ENCODE assay signal across 11 cellular contexts in the genomic region with DNA sequence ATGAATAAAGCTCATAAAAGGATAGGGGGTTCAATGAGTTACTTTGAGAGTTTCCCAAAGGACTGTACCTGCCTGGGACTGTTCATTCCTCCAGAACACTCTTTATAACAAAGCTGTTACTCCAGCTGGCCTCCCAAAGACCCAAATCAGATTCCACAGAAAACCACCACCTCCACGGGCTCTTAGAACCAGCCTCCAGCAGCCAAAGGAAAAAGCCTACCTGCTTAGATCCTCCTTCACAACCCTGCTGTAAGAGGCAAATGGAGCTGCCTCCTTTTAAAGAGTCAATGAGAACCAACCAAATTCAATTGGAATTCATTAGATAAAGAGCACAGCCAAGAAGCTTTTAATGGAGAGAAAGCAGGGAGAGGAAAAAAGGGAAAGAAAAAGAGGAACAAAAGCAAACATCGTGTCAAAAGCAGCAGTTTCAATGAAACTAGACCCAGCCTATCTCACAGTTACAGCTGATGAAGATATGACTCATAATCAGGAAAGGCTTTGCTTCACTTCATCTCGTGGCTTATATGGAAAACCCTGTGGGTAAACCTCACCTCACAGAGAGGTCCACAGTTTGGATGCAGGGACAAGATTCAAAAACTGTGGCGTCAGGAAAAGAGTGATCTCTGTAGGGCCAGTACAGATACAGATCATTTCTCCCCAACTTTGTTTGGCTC. TPM values are rescaled to one million over a fixed set of nuclear protein-coding genes. Genes with fewer than 3 reads are reported as not detected.
DNase-seq lines count a peak whose midpoint lies in the region; ATAC-seq and TF ChIP-seq lines count a peak whose summit lies in the region.
"Had no signal": no experiment of that assay in that cellular context is flagged by ENCODE, and none has a peak within 500 bp of the region (broad histone marks: within the 10 kb centered on the region; RNA-seq: fewer than 3 reads in every experiment).

No MANE protein-coding gene starts in this region.

- ATAC-seq in stimulated activated naive CD8-positive, alpha-beta T cell treated with anti-CD3 and anti-CD28 coated beads, Interleukin-15, amount 100 ng/mL, for 72 hours, result peak; percentile 33
- ATAC-seq in stimulated activated naive CD8-positive, alpha-beta T cell treated with anti-CD3 and anti-CD28 coated beads, Interleukin-15, Interleukin-2, amounts not matched to agents 100 U/mL and 50 U/mL, for 24 hours, result no peak
- ATAC-seq in HG03565 (IDR thresholded peaks at IDR 0.05; ENCODE audit: unreplicated experiment), result peak; percentile 82
- no peak for ATAC-seq in GM19035 (IDR thresholded peaks at IDR 0.05; ENCODE audit: unreplicated experiment)
- no peak for ATAC-seq in mucosa of descending colon
- no peak for ATAC-seq in HG03159 (IDR thresholded peaks at IDR 0.05; ENCODE audit: unreplicated experiment)
- ATAC-seq: T-cell had no signal

- TF ChIP-seq CTCF in mucosa of descending colon (IDR thresholded peaks at IDR 0.05) (no peak), endodermal cell (conservative IDR thresholded peaks at IDR 0.05) (no peak)

- no peaks in the 10 kb centered on the region for H3K9me3 Mint-ChIP-seq in stimulated activated naive CD8-positive, alpha-beta T cell treated with anti-CD3 and anti-CD28 coated beads, Interleukin-15, amount 100 ng/mL, for 72 hours
- H3K9me3 Mint-ChIP-seq in endodermal cell, result no peaks in the 10 kb centered on the region
- H3K9me3 Mint-ChIP-seq: T-cell had no signal

- H3K9me3 ChIP-seq in adipocyte (ENCODE audit: control insufficient read depth, low read length) (no peaks in the 10 kb centered on the region), mucosa of descending colon (no peaks in the 10 kb centered on the region), endodermal cell (ENCODE audit: control insufficient read depth, low read length) (no peaks in the 10 kb centered on the region)

- no peak for DNase-seq in stimulated activated naive CD8-positive, alpha-beta T cell treated with anti-CD3 and anti-CD28 coated beads, Interleukin-15, amount 100 ng/mL, for 72 hours
- DNase-seq in stimulated activated naive CD8-positive, alpha-beta T cell treated with anti-CD3 and anti-CD28 coated beads, Interleukin-15, Interleukin-2, amounts not matched to agents 100 U/mL and 50 U/mL, for 24 hours, result no peak
- DNase-seq in adipocyte (ENCODE audit: low read depth), result peak; percentile 36
- no peak for DNase-seq in mucosa of descending colon
- no peak for DNase-seq in endodermal cell
- DNase-seq: hypothalamus, T-cell had no signal

- H3K27me3 Mint-ChIP-seq in stimulated activated naive CD8-positive, alpha-beta T cell treated with anti-CD3 and anti-CD28 coated beads, Interleukin-15, amount 100 ng/mL, for 72 hours, result peaks cover 20% of the 10 kb centered on the region
- no peaks in the 10 kb centered on the region for H3K27me3 Mint-ChIP-seq in endodermal cell (ENCODE audit: insufficient read depth)

- WGBS in endodermal cell (ENCODE audit: insufficient coverage in 1 of 2, insufficient read length in 1 of 2), 2 experiments, result 89 to 100% methylated on average over 3 to 4 of the region's 4 CpGs

- H3K4me3 ChIP-seq in adipocyte (ENCODE audit: low read length) (no peak overlapping the region), mucosa of descending colon (no peak overlapping the region), endodermal cell (ENCODE audit: low read length) (no peak overlapping the region)

- H3K9ac ChIP-seq in adipocyte (ENCODE audit: low read length) (no peak overlapping the region), endodermal cell (ENCODE audit: extremely low read depth, low read length, poor library complexity, severe bottlenecking) (no peak overlapping the region)

- H3K4me1 ChIP-seq in adipocyte (ENCODE audit: control insufficient read depth, insufficient read depth, low read length) (no peaks in the 10 kb centered on the region), mucosa of descending colon (ENCODE audit: low read depth) (no peaks in the 10 kb centered on the region), endodermal cell (ENCODE audit: control insufficient read depth, insufficient read depth, low read length) (peaks cover 7% of the 10 kb centered on the region)

- intact Hi-C loops in mucosa of descending colon (cut with DNase I, micrococcal nuclease), result no loop called here

- H3K36me3 ChIP-seq in adipocyte (ENCODE audit: control insufficient read depth, insufficient read depth, low read length, severe bottlenecking), result no peaks in the 10 kb centered on the region
- H3K36me3 ChIP-seq in mucosa of descending colon (ENCODE audit: low read depth), result no peaks in the 10 kb centered on the region
- no peaks in the 10 kb centered on the region for H3K36me3 ChIP-seq in endodermal cell (ENCODE audit: control insufficient read depth, insufficient read depth, low read length)

- H3K27ac Mint-ChIP-seq in stimulated activated naive CD8-positive, alpha-beta T cell treated with anti-CD3 and anti-CD28 coated beads, Interleukin-15, amount 100 ng/mL, for 72 hours, result no peak overlapping the region
- H3K27ac Mint-ChIP-seq in endodermal cell, result no peak overlapping the region
- H3K27ac Mint-ChIP-seq: activated naive CD8-positive, alpha-beta T cell; T-cell had no signal

- no peak overlapping the region for H3K27ac ChIP-seq in endodermal cell (ENCODE audit: low read depth, low read length)

- H3K36me3 Mint-ChIP-seq in endodermal cell (ENCODE audit: low read depth), result no peaks in the 10 kb centered on the region
- H3K36me3 Mint-ChIP-seq: activated naive CD8-positive, alpha-beta T cell; T-cell had no signal

- H3K27me3 ChIP-seq in adipocyte (replicated peaks; ENCODE audit: control insufficient read depth, insufficient read depth, low read length) (no peaks in the 10 kb centered on the region), endodermal cell (ENCODE audit: control insufficient read depth, insufficient read depth, low read length, poor library complexity, severe bottlenecking) (no peaks in the 10 kb centered on the region)

- H3K4me1 Mint-ChIP-seq in stimulated activated naive CD8-positive, alpha-beta T cell treated with anti-CD3 and anti-CD28 coated beads, Interleukin-15, amount 100 ng/mL, for 72 hours, result peaks cover 8% of the 10 kb centered on the region
- H3K4me1 Mint-ChIP-seq in endodermal cell, result peaks cover 9% of the 10 kb centered on the region
- H3K4me1 Mint-ChIP-seq: T-cell had no signal

- H3K4me3 Mint-ChIP-seq in stimulated activated naive CD8-positive, alpha-beta T cell treated with anti-CD3 and anti-CD28 coated beads, Interleukin-15, amount 100 ng/mL, for 72 hours, result no peak overlapping the region
- H3K4me3 Mint-ChIP-seq in endodermal cell, result no peak overlapping the region
- H3K4me3 Mint-ChIP-seq: activated naive CD8-positive, alpha-beta T cell; T-cell had no signal

RNA-seq across cellular contexts. Expression of a gene that starts 27.8 kb away (rescaled TPM):
- total RNA-seq in mucosa of descending colon (10 to 100 TPM in 1 of 3 donors, 1 to 10 TPM in 2; 5.4 to 14.6 (median 8.7) TPM), endodermal cell (1 to 10 TPM; 2.5 to 3.5 TPM)
- polyA plus RNA-seq in endodermal cell (2013, experiment 1 of 2), result 2.4 TPM
- 4.2 TPM for polyA plus RNA-seq in endodermal cell (2013, experiment 2 of 2)

RNA-seq across cellular contexts. Expression of a gene that starts 37.9 kb away (rescaled TPM):
- total RNA-seq in mucosa of descending colon, result not detected
- total RNA-seq in endodermal cell, result not detected
- polyA plus RNA-seq in endodermal cell (2013, experiment 1 of 2), result 0.78 TPM
- 0.66 TPM for polyA plus RNA-seq in endodermal cell (2013, experiment 2 of 2)
- total RNA-seq: T-cell had no signal

Comparison
In these comparisons a context has a peak if more than half of its experiments do, and no peak if none do; other contexts are left out.
1. ATAC-seq: peak in stimulated activated naive CD8-positive, alpha-beta T cell treated with anti-CD3 and anti-CD28 coated beads, Interleukin-15, amount 100 ng/mL, for 72 hours (single experiment) and HG03565 (single experiment); none in stimulated activated naive CD8-positive, alpha-beta T cell treated with anti-CD3 and anti-CD28 coated beads, Interleukin-15, Interleukin-2, amounts not matched to agents 100 U/mL and 50 U/mL, for 24 hours (single experiment), GM19035 (single experiment), mucosa of descending colon (single experiment) and HG03159 (single experiment).